12 cellular contexts compared by ENCODE assay signal in the genomic region with DNA sequence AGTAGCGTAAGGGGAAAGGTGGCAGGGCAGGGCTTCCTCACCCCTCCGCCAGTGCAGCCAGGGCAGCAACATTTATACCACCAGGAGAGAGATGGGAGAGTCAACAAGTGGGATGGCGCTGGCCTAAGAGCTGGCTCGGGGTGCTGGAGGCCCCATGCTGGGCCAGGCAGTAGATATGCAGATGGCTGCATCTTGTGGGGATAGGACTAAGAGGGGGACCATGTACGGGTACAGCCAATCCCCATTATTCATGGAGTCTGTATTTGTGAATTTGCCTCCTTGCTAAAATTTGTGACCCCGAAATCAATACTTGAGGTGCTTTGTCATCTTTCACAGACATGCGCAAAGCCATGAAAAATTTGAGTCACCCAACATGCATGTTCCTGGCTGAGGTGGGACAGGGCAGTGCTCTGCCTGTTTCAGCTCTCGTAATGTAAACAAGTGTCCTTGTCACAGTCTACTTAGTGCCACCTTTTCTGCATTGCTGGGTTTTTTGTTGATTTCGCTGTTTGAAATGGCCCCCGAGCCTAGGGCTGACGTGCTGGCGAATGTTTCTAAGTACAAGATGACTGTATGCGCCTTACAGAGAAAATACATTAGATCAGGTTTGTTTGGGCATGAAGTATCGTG. TPM values are rescaled to one million over a fixed set of nuclear protein-coding genes. Genes with fewer than 3 reads are reported as not detected.
DNase-seq lines count a peak whose midpoint lies in the region; ATAC-seq and TF ChIP-seq lines count a peak whose summit lies in the region.
"Had no signal": no experiment of that assay in that cellular context is flagged by ENCODE, and none has a peak within 500 bp of the region (broad histone marks: within the 10 kb centered on the region; RNA-seq: fewer than 3 reads in every experiment).

No MANE protein-coding gene starts in this region.

- 85 to 91% methylated on average over 14 of the region's 14 CpGs for WGBS in aorta, 2 donors

- ATAC-seq in aorta (ENCODE audit: low FRiP score), result peak; percentile 62
- ATAC-seq in GM19351 (IDR thresholded peaks at IDR 0.05; ENCODE audit: unreplicated experiment), result no peak

- H3K36me3 ChIP-seq in left ventricle myocardium inferior, result no peaks in the 10 kb centered on the region
- H3K36me3 ChIP-seq in NT2/D1 (ENCODE audit: insufficient read depth, insufficient read length, low read length), result no peaks in the 10 kb centered on the region
- peaks cover 30% of the 10 kb centered on the region for H3K36me3 ChIP-seq in effector memory CD4-positive, alpha-beta T cell (ENCODE audit: control insufficient read depth, insufficient read depth, low read length)
- H3K36me3 ChIP-seq in aorta (ENCODE audit: control insufficient read depth in 1 of 2, insufficient read depth in 2 of 2, low read length in 1 of 2), result no peaks in the 10 kb centered on the region

- intact Hi-C loops in left ventricle myocardium inferior (cut with micrococcal nuclease), result no loop called here
- intact Hi-C loops in cardiac septum (cut with DNase I), result no loop called here
- intact Hi-C loops in aorta (cut with DNase I), result no loop called here

- H3K9ac ChIP-seq in NT2/D1 (ENCODE audit: insufficient read length, low read depth), result peak overlapping the region; percentile 6
- H3K9ac ChIP-seq: parathyroid adenoma had no signal

- H3K4me3 ChIP-seq in left ventricle myocardium inferior (no peak overlapping the region), NT2/D1 (ENCODE audit: insufficient read length, low read depth) (no peak overlapping the region), aorta (ENCODE audit: low read length in 2 of 2) (no peak overlapping the region)
- peak overlapping the region; percentile 0 for H3K4me3 ChIP-seq in effector memory CD4-positive, alpha-beta T cell (ENCODE audit: insufficient read depth, low read depth, low read length, poor library complexity, severe bottlenecking)
- H3K4me3 ChIP-seq: heart right ventricle, lower lobe of right lung had no signal

- no peaks in the 10 kb centered on the region for H3K9me3 ChIP-seq in left ventricle myocardium inferior (replicated peaks)
- no peaks in the 10 kb centered on the region for H3K9me3 ChIP-seq in NT2/D1 (ENCODE audit: insufficient read depth, low read length)
- no peaks in the 10 kb centered on the region for H3K9me3 ChIP-seq in effector memory CD4-positive, alpha-beta T cell (ENCODE audit: control insufficient read depth, low read length)
- no peaks in the 10 kb centered on the region for H3K9me3 ChIP-seq in aorta (ENCODE audit: control insufficient read depth, low read length)
- H3K9me3 ChIP-seq: heart right ventricle, lower lobe of right lung had no signal

- H3K27me3 ChIP-seq in left ventricle myocardium inferior (ENCODE audit: low read depth) (no peaks in the 10 kb centered on the region), NT2/D1 (ENCODE audit: insufficient read depth, insufficient read length) (no peaks in the 10 kb centered on the region), aorta (ENCODE audit: control insufficient read depth in 1 of 2, insufficient read depth in 2 of 2, low read length in 1 of 2) (no peaks in the 10 kb centered on the region)
- no peaks in the 10 kb centered on the region for H3K27me3 ChIP-seq in effector memory CD4-positive, alpha-beta T cell (replicated peaks; ENCODE audit: control insufficient read depth, insufficient read depth, low read length, poor library complexity, severe bottlenecking)
- H3K27me3 ChIP-seq: heart right ventricle had no signal

- DNase-seq in left ventricle myocardium inferior (no peak), cardiac septum (ENCODE audit: low spot score) (no peak), NT2/D1 (ENCODE audit: low read depth, low spot score) (no peak), aorta (peak in 1 of 2 donors; percentile 31), cortex of kidney (lab: John Stamatoyannopoulos, UW) (no peak), HPDE6-E6E7 (ENCODE audit: extremely low spot score) (no peak)
- no peak for DNase-seq in effector memory CD4-positive, alpha-beta T cell
- DNase-seq: heart right ventricle, lower lobe of right lung, NCI-H526 treated with DMSO at 0.1 percent for 48 hours had no signal

- TF ChIP-seq CTCF in left ventricle myocardium inferior (IDR thresholded peaks at IDR 0.05; ENCODE audit: borderline replicate concordance), result no peak

- H3K27ac ChIP-seq in left ventricle myocardium inferior (replicated peaks) (peak overlapping the region; percentile 51), aorta (ENCODE audit: low read depth in 1 of 2, low read length in 2 of 2) (no peak overlapping the region)
- peak overlapping the region; percentile 87 for H3K27ac ChIP-seq in effector memory CD4-positive, alpha-beta T cell (ENCODE audit: insufficient read depth, low read length, poor library complexity, severe bottlenecking)
- H3K27ac ChIP-seq: lower lobe of right lung, parathyroid adenoma had no signal

- H3K4me1 ChIP-seq in left ventricle myocardium inferior, result peaks cover 34% of the 10 kb centered on the region
- H3K4me1 ChIP-seq in NT2/D1 (ENCODE audit: insufficient read depth, insufficient read length), result peaks cover 2% of the 10 kb centered on the region
- H3K4me1 ChIP-seq in effector memory CD4-positive, alpha-beta T cell (ENCODE audit: control insufficient read depth, insufficient read depth, low read length, poor library complexity, severe bottlenecking), result peaks cover 63% of the 10 kb centered on the region
- H3K4me1 ChIP-seq in aorta (ENCODE audit: control insufficient read depth in 1 of 2, insufficient read depth in 2 of 2, low read length in 2 of 2), result no peaks in the 10 kb centered on the region
- H3K4me1 ChIP-seq: parathyroid adenoma had no signal

RNA-seq across cellular contexts. Expression of gene TAF8, which starts 27.5 kb away (rescaled TPM):
- 28.5 TPM for total RNA-seq in left ventricle myocardium inferior
- total RNA-seq in cardiac septum, result 22.3 TPM
- 10 to 100 TPM; 24.2 to 28.6 TPM for total RNA-seq in aorta
- 10 to 100 TPM; 14.7 to 15.0 TPM for polyA plus RNA-seq in aorta

Comparison
In these comparisons a context has a peak if more than half of its experiments do, and no peak if none do; other contexts are left out.
1. H3K27ac ChIP-seq: peak in left ventricle myocardium inferior (single experiment) and effector memory CD4-positive, alpha-beta T cell (single experiment); none in aorta (0 of 2).